Comparison of ENCODE assay signal across 8 cellular contexts in the genomic region with DNA sequence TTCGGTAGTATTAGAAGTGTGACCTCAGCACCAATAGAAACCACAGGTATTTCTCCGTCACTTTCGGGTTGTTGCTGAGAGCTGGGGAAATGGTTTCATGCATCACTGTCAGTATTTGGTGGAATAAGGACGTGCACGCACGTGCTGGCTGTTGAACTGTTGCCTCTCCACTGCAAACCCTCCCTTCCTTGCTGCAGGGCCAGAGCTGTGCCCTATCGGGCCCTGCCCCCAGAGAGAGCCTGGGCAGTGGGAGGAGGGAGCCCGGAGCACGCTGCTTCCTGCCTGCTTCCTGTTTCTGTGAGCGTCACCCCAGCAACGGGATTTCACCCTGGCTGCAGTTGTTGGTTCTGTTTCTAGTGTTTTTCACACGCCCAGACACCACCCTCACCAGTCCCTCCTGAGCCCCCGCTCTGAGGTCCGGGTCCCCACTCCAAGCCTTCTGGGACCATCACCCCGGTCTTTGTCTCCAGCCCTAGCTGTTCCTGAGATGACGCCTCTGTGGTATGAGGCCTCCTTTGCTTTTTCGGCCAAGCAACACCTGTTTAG. TPM values are rescaled to one million over a fixed set of nuclear protein-coding genes. Genes with fewer than 3 reads are reported as not detected.
DNase-seq lines count a peak whose midpoint lies in the region; ATAC-seq, FAIRE-seq and TF ChIP-seq lines count a peak whose summit lies in the region.

No MANE protein-coding gene starts in this region.

- TF ChIP-seq CTCF in GM12875 (IDR thresholded peaks at IDR 0.05; ENCODE audit: borderline replicate concordance, insufficient read depth, low read depth, low read length) (no peak), NB4 (IDR thresholded peaks at IDR 0.05; ENCODE audit: low read depth, low read length) (no peak), WTC11 (IDR thresholded peaks at IDR 0.05) (no peak), HepG2 (CRISPR knock-in tag; IDR thresholded peaks at IDR 0.05) (peak; percentile 36; the same call in 1 of the 2 replicates)

- no peaks in the 10 kb centered on the region for H4K20me1 ChIP-seq in HepG2 (ENCODE audit: insufficient read depth, low read length)

- TF ChIP-seq EP300 in HepG2 (IDR thresholded peaks at IDR 0.05; ENCODE audit: low read depth in 2 of 2, low read length in 2 of 2) = no peak; a peak in 1 of 4 replicates
- no peak for TF ChIP-seq EP300 in HepG2 (CRISPR knock-in tag; IDR thresholded peaks at IDR 0.05; ENCODE audit: borderline replicate concordance)

- CTCF ChIA-PET in WTC11 (lab: Charles Lee) = interaction anchor here (0.6 to 9.0 kb wide), 14 partner anchors 9 to 162 kb away, joined by 3 to 63 read pairs (median 4); no protein-coding TSS in a partner anchor
- CTCF ChIA-PET in HepG2 (lab: Yijun Ruan, JAX; ENCODE audit: low intra/inter-chr PET ratio, low total read pairs) = interaction anchor here (4.0 to 5.5 kb wide), 2 partner anchors 11 to 70 kb away, joined by 21 to 107 read pairs; no protein-coding TSS in a partner anchor

- no peaks in the 10 kb centered on the region for H3K36me3 Mint-ChIP-seq in WTC11

- 40% methylated on average over 16 of the region's 17 CpGs for WGBS in HepG2 (ENCODE audit: low lambda C conversion rate)

- TF ChIP-seq POLR2A in NB4 (IDR thresholded peaks at IDR 0.05; ENCODE audit: extremely low read depth, insufficient read length) = no peak
- TF ChIP-seq POLR2A in HepG2 (IDR thresholded peaks at IDR 0.05; ENCODE audit: insufficient read depth in 1 of 2, low read depth in 2 of 2, low read length in 2 of 2) = peak; percentile 24 to 34; a peak in 1 of 4 replicates

- peak overlapping the region; percentile 46 for H3K27ac ChIP-seq in HepG2 (ENCODE audit: extremely low read length, insufficient read depth, low read length)

- H3K9me3 Mint-ChIP-seq in WTC11 = no peaks in the 10 kb centered on the region

- no peak for TF ChIP-seq RAD21 in HepG2 (CRISPR knock-in tag; IDR thresholded peaks at IDR 0.05)

- DNase-seq in NB4 (ENCODE audit: low read depth) = peak; percentile 97
- peak; percentile 70 for DNase-seq in WTC11 (ENCODE audit: low spot score)
- peak; percentile 95 for DNase-seq in central memory CD4-positive, alpha-beta T cell
- peak; percentile 66 for DNase-seq in HepG2 (ENCODE audit: low spot score)
- DNase-seq in stimulated activated CD4-positive, alpha-beta T cell treated with anti-CD3 and anti-CD28 coated beads, Interleukin-4, amount 100 ng/mL, for 24 hours = peak; percentile 77
- DNase-seq in NCI-H1105 (lab: John Stamatoyannopoulos, UW) = no peak

- peak overlapping the region; percentile 52; the same call in 1 of the 2 replicates for H3K9ac ChIP-seq in HepG2 (ENCODE audit: insufficient read depth, low read depth, low read length)

- H3K4me3 ChIP-seq in GM12875 (ENCODE audit: low read depth, low read length) (peak overlapping the region; percentile 12), NB4 (ENCODE audit: low read depth, low read length) (peak overlapping the region; percentile 45), HepG2 (replicated peaks in 1 of 3; ENCODE audit: insufficient read depth in 1 of 3, low read depth in 2 of 3, low read length in 3 of 3) (peak overlapping the region in 2 of 3 experiments; percentile 13 to 53; a peak in 3 of 6 replicates)

- peak; percentile 90 for ATAC-seq in HG02571 (IDR thresholded peaks at IDR 0.05; ENCODE audit: unreplicated experiment)
- ATAC-seq in WTC11 = peak; percentile 91
- peak; percentile 93 for ATAC-seq in HepG2

- H2AFZ ChIP-seq in HepG2 (ENCODE audit: low read length) = peak overlapping the region; percentile 18

- POLR2A ChIA-PET in WTC11 (lab: Charles Lee) (interaction anchor here (0.6 to 1.4 kb wide), 3 partner anchors 11 to 241 kb away, joined by 3 to 4 read pairs (median 3); no protein-coding TSS in a partner anchor), HepG2 (lab: Yijun Ruan, JAX) (interaction anchor here (0.9 to 1.7 kb wide), 3 partner anchors 15 to 73 kb away, joined by 3 to 4 read pairs (median 3); no protein-coding TSS in a partner anchor)

- H3K27me3 Mint-ChIP-seq in WTC11 (ENCODE audit: low read depth) = no peaks in the 10 kb centered on the region

- no peaks in the 10 kb centered on the region for H3K9me3 ChIP-seq in HepG2 (ENCODE audit: low read length)

- peak; percentile 37 for FAIRE-seq in HepG2 (lab: Jason Lieb, UNC)

- no peaks in the 10 kb centered on the region for H3K36me3 ChIP-seq in HepG2 (replicated peaks in 1 of 2; ENCODE audit: control insufficient read depth in 1 of 2, insufficient read depth in 2 of 2, low read length in 2 of 2)

- intact Hi-C loops in HepG2 (cut with micrococcal nuclease; ENCODE audit: unreplicated experiment) = no loop called here

- no peaks in the 10 kb centered on the region for H3K79me2 ChIP-seq in HepG2 (ENCODE audit: insufficient read depth, low read length)

- BruUV-seq in HepG2 (replicated peaks; lab: Mats Ljungman, UMichigan) = no TSS peak

- H3K4me1 Mint-ChIP-seq in WTC11 = peaks cover 50% of the 10 kb centered on the region

- peak overlapping the region; percentile 85 for H3K27ac Mint-ChIP-seq in WTC11

- H3K27me3 ChIP-seq in HepG2 (ENCODE audit: control insufficient read depth in 1 of 2, insufficient read depth in 2 of 2, low read length in 2 of 2) = no peaks in the 10 kb centered on the region

- in situ Hi-C loops in HepG2 (cut with HindIII; ENCODE audit: extremely low pct_ligation_motif_present, low pct_unique_long_range_greater_than_20kb) = loop anchor here (5.0 kb wide), 2 partner anchors 67 to 93 kb away; no protein-coding TSS in a partner anchor

- H3K4me1 ChIP-seq in HepG2 (ENCODE audit: insufficient read depth, low read length) = peaks cover 83% of the 10 kb centered on the region

- H3K4me3 Mint-ChIP-seq in WTC11 = no peak overlapping the region; the same call in 1 of the 2 replicates

- H3K4me2 ChIP-seq in HepG2 (ENCODE audit: low read depth, low read length) = peak overlapping the region; percentile 73

TF ChIP-seq in WTC11, 78 proteins besides CTCF, POLR2A, EP300 and RAD21 (continues in another document):
- TF ChIP-seq TEAD1 (CRISPR knock-in tag; IDR thresholded peaks at IDR 0.05) = 0 out of 2 replicates have a peak, but pooled peaks have one; percentile 23
- no peak for TF ChIP-seq ELF4 (CRISPR knock-in tag; IDR thresholded peaks at IDR 0.05; ENCODE audit: low read depth)
- TF ChIP-seq, protein P1, sequence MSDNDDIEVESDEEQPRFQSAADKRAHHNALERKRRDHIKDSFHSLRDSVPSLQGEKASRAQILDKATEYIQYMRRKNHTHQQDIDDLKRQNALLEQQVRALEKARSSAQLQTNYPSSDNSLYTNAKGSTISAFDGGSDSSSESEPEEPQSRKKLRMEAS (CRISPR knock-in tag; IDR thresholded peaks at IDR 0.05) = peak; percentile 81; the same call in 1 of the 2 replicates
- no peak for TF ChIP-seq GTF2I (CRISPR knock-in tag; conservative IDR thresholded peaks at IDR 0.05)
- TF ChIP-seq RELA (CRISPR knock-in tag; IDR thresholded peaks at IDR 0.05; ENCODE audit: borderline replicate concordance) = no peak
- TF ChIP-seq EMX1 (CRISPR knock-in tag; IDR thresholded peaks at IDR 0.05) = no peak
- peak; percentile 55; the same call in 1 of the 2 replicates for TF ChIP-seq ZNF263 (CRISPR knock-in tag; IDR thresholded peaks at IDR 0.05; ENCODE audit: low read depth)

TF ChIP-seq in HepG2, 621 proteins besides CTCF, POLR2A, EP300 and RAD21 (continues in another document):
- TF ChIP-seq HDAC1 (CRISPR knock-in tag; IDR thresholded peaks at IDR 0.05) (peak; percentile 88), ZNF782 (CRISPR knock-in tag; IDR thresholded peaks at IDR 0.05; ENCODE audit: borderline replicate concordance) (no peak), RFX1 (IDR thresholded peaks at IDR 0.05) (peak; percentile 79), PAX8 (CRISPR knock-in tag; IDR thresholded peaks at IDR 0.05; ENCODE audit: borderline replicate concordance) (no peak), MEF2D (CRISPR knock-in tag; IDR thresholded peaks at IDR 0.05) (peak; percentile 71; the same call in 1 of the 2 replicates)
- TF ChIP-seq, protein P2, sequence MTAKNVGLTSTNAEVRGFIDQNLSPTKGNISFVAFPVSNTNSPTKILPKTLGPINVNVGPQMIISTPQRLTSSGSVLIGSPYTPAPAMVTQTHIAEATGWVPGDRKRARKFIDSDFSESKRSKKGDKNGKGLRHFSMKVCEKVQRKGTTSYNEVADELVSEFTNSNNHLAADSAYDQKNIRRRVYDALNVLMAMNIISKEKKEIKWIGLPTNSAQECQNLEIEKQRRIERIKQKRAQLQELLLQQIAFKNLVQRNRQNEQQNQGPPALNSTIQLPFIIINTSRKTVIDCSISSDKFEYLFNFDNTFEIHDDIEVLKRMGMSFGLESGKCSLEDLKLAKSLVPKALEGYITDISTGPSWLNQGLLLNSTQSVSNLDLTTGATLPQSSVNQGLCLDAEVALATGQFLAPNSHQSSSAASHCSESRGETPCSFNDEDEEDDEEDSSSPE (CRISPR knock-in tag; IDR thresholded peaks at IDR 0.05) = peak; percentile 53; the same call in 1 of the 2 replicates

RNA-seq across cellular contexts. Expression of a gene that starts 47.4 kb away (rescaled TPM):
- total RNA-seq in WTC11 (2021) = 70.6 to 88.4 TPM (median 71.2 TPM) in 3 replicates
- 15.9 and 22.0 TPM in 2 replicates for total RNA-seq in HepG2 (2016; rRNA removed; fragmentation: Illumina TruSeq; extraction: Trizol)
- total RNA-seq in HepG2 (2016; cell fraction: cytosol; rRNA removed; fragmentation: Illumina TruSeq; extraction: Trizol; ENCODE audit: low read depth) = 11.0 and 11.2 TPM in 2 replicates
- 15.6 and 24.6 TPM in 2 replicates for total RNA-seq in HepG2 (2016; cell fraction: insoluble cytoplasmic fraction; rRNA removed; fragmentation: Illumina TruSeq; extraction: Trizol)
- total RNA-seq in HepG2 (2016; cell fraction: membrane; rRNA removed; fragmentation: Illumina TruSeq; extraction: Trizol) = 18.1 and 18.4 TPM in 2 replicates
- total RNA-seq in HepG2 (2016; cell fraction: nucleus; rRNA removed; fragmentation: Illumina TruSeq; extraction: Trizol) = 31.0 and 33.7 TPM in 2 replicates
- polyA plus RNA-seq in HepG2 (2011; rRNA removed) = 31.2 and 40.5 TPM in 2 replicates
- polyA plus RNA-seq in HepG2 (2011; cell fraction: cytosol; rRNA removed) = 19.8 and 25.0 TPM in 2 replicates
- polyA plus RNA-seq in HepG2 (2011; cell fraction: nucleus; rRNA removed) = 43.1 TPM in 2 replicates
- polyA plus RNA-seq in HepG2 (2012) = 48.6 and 68.2 TPM in 2 replicates
- polyA plus RNA-seq in HepG2 (2016; cell fraction: cytosol; fragmentation: Illumina TruSeq; extraction: Trizol; ENCODE audit: low read depth) = 5.6 and 6.5 TPM in 2 replicates
- 43.3 and 43.5 TPM in 2 replicates for polyA plus RNA-seq in HepG2 (2016; cell fraction: insoluble cytoplasmic fraction; fragmentation: Illumina TruSeq; extraction: Trizol; ENCODE audit: low read depth)
- polyA plus RNA-seq in HepG2 (2016; cell fraction: membrane; fragmentation: Illumina TruSeq; extraction: Trizol; ENCODE audit: low read depth) = 10.6 and 13.6 TPM in 2 replicates
- 55.6 and 61.1 TPM in 2 replicates for polyA plus RNA-seq in HepG2 (2016; cell fraction: nucleus; fragmentation: Illumina TruSeq; extraction: Trizol; ENCODE audit: insufficient read depth, low read depth)
- polyA minus RNA-seq in HepG2 (2011; rRNA and poly(A)+ RNA removed; ENCODE audit: low replicate concordance) = 26.4 and 35.1 TPM in 2 replicates
- polyA minus RNA-seq in HepG2 (2011; cell fraction: cytosol; rRNA and poly(A)+ RNA removed) = 26.2 and 26.7 TPM in 2 replicates
- polyA minus RNA-seq in HepG2 (2011; cell fraction: nucleus; rRNA and poly(A)+ RNA removed) = 97.5 and 100 TPM in 2 replicates
